In genomic region chr19:45692187-45693111, GRCh38 we compare ENCODE assay signal across 8 cellular contexts. TPM values are rescaled to one million over a fixed set of nuclear protein-coding genes. Genes with fewer than 3 reads are reported as not detected.
DNase-seq lines count a peak whose midpoint lies in the region; ATAC-seq and TF ChIP-seq lines count a peak whose summit lies in the region.

Gene QPCTL (plus strand): TSS chr19:45692666. CDS start chr19:45692704, 38 bp downstream.

- no peaks in the 10 kb centered on the region for H3K27me3 Mint-ChIP-seq in activated T-cell treated with anti-CD3 and anti-CD28 coated beads, Interleukin-2, amount 50 U/mL, for 4 hours (ENCODE audit: low read depth)

- peaks cover 25% of the 10 kb centered on the region for H3K4me1 Mint-ChIP-seq in activated T-cell treated with anti-CD3 and anti-CD28 coated beads, Interleukin-2, amount 50 U/mL, for 4 hours (ENCODE audit: low read depth)

- peak within 1 kb of the TSS; percentile 76 for H3K9ac ChIP-seq in mucosa of stomach (ENCODE audit: low read length)

- H3K36me3 Mint-ChIP-seq in activated T-cell treated with anti-CD3 and anti-CD28 coated beads, Interleukin-2, amount 50 U/mL, for 4 hours (ENCODE audit: insufficient read depth): peaks cover 25% of the 10 kb centered on the region

- peaks cover 0 to 3% of the 10 kb centered on the region in 2 donors for H3K4me1 ChIP-seq in esophagus (ENCODE audit: control insufficient read depth in 2 of 2, insufficient read depth in 2 of 2, low read length in 1 of 2)
- H3K4me1 ChIP-seq in mucosa of stomach (ENCODE audit: control insufficient read depth, insufficient read depth, low read length): peaks cover 13% of the 10 kb centered on the region

- in situ Hi-C loops in KBM-7 (cut with MboI; ENCODE audit: low pct_unique_long_range_greater_than_20kb, low sequenced_read_pairs): no loop called here

- peaks cover 5 to 17% of the 10 kb centered on the region in 2 donors for H3K36me3 ChIP-seq in esophagus (ENCODE audit: control insufficient read depth in 2 of 2, insufficient read depth in 2 of 2, low read length in 1 of 2)
- peaks cover 8% of the 10 kb centered on the region for H3K36me3 ChIP-seq in mucosa of stomach (ENCODE audit: control insufficient read depth, insufficient read depth, low read length)

- H3K9me3 Mint-ChIP-seq in activated T-cell treated with anti-CD3 and anti-CD28 coated beads, Interleukin-2, amount 50 U/mL, for 4 hours: no peaks in the 10 kb centered on the region

- no peaks in the 10 kb centered on the region for H3K9me3 ChIP-seq in esophagus (ENCODE audit: control insufficient read depth in 2 of 2, insufficient read depth in 1 of 2, low read depth in 1 of 2, low read length in 1 of 2)
- no peaks in the 10 kb centered on the region for H3K9me3 ChIP-seq in mucosa of stomach (ENCODE audit: control insufficient read depth, low read length)

- H3K27ac ChIP-seq in esophagus (ENCODE audit: low read depth in 2 of 2, low read length in 1 of 2): peak within 1 kb of the TSS; percentile 91 to 97

- peak; percentile 75 for ATAC-seq in GM21717 (IDR thresholded peaks at IDR 0.05; ENCODE audit: unreplicated experiment)
- ATAC-seq in activated T-cell treated with anti-CD3 and anti-CD28 coated beads, Interleukin-2, amount 50 U/mL, for 4 hours: peak; percentile 91 to 92

- H3K27me3 ChIP-seq in esophagus (ENCODE audit: control insufficient read depth in 1 of 2, insufficient read depth in 2 of 2, low read length in 2 of 2) (no peaks in the 10 kb centered on the region), mucosa of stomach (ENCODE audit: control insufficient read depth, insufficient read depth, low read length) (no peaks in the 10 kb centered on the region)

- peak within 1 kb of the TSS; percentile 94 for H3K4me3 Mint-ChIP-seq in activated T-cell treated with anti-CD3 and anti-CD28 coated beads, Interleukin-2, amount 50 U/mL, for 4 hours

- peak; percentile 96 for DNase-seq in DMS153 treated with DMSO at 0.1 percent for 48 hours (lab: John Stamatoyannopoulos, UW; ENCODE audit: unreplicated experiment)
- peak; percentile 100 for DNase-seq in KBM-7
- DNase-seq in activated T-cell treated with anti-CD3 and anti-CD28 coated beads, Interleukin-2, amount 50 U/mL, for 4 hours: peak; percentile 94
- DNase-seq in stimulated activated CD8-positive, alpha-beta memory T cell treated with anti-CD3 and anti-CD28 coated beads, Interleukin-7, amount 100 ng/mL, for 1 hour (ENCODE audit: low read depth in 2 of 2): peak; percentile 84 to 90

- peak within 1 kb of the TSS; percentile 73 to 79 for H3K4me3 ChIP-seq in esophagus (ENCODE audit: low read depth in 1 of 2, low read length in 2 of 2)
- peak within 1 kb of the TSS; percentile 48 for H3K4me3 ChIP-seq in mucosa of stomach (ENCODE audit: low read length)

- WGBS in esophagus, 2 donors: 0% methylated on average over 70 of the region's 70 CpGs

TF ChIP-seq in PFSK-1, 5 proteins besides CTCF, POLR2A, EP300 and RAD21:
- TF ChIP-seq FOXP2 (optimal IDR thresholded peaks at IDR 0.05; ENCODE audit: borderline replicate concordance, extremely low read depth, extremely low read length, insufficient read depth): no peak
- TF ChIP-seq TAF1 (IDR thresholded peaks at IDR 0.05; ENCODE audit: borderline replicate concordance, insufficient read depth, low read length): peak; percentile 26; the same call in 1 of the 2 replicates
- peak; percentile 43; the same call in 1 of the 2 replicates for TF ChIP-seq SIN3A (IDR thresholded peaks at IDR 0.05; ENCODE audit: borderline replicate concordance, insufficient read depth, low read length)
TF ChIP-seq in PFSK-1: peak in this region for 2.

RNA-seq across cellular contexts. Expression of gene QPCTL, which starts in this region (rescaled TPM):
- 18.7 TPM for polyA plus RNA-seq in PFSK-1 (2012; ENCODE audit: insufficient read length, low read depth)
- total RNA-seq in activated T-cell treated with anti-CD3 and anti-CD28 coated beads, Interleukin-2, amount 50 U/mL, for 4 hours: 10 to 100 TPM; 10.3 to 13.2 (median 12.3) TPM
- 1 to 10 TPM; 3.9 to 6.8 TPM for polyA plus RNA-seq in esophagus

Comparison
In these comparisons a context has a peak if more than half of its experiments do, and no peak if none do; other contexts are left out.
1. Peak in every context shown above with its lines: DNase-seq, ATAC-seq, H3K4me3 ChIP-seq and H3K27ac ChIP-seq.